8 cellular contexts compared by ENCODE assay signal in genomic region chr18:51082571-51083264, GRCh38. TPM values are rescaled to one million over a fixed set of nuclear protein-coding genes. Genes with fewer than 3 reads are reported as not detected.
A peak's percentile ranks its signal among the peaks of the same experiment; 100 is the strongest.
DNase-seq lines count a peak whose midpoint lies in the region; ATAC-seq and TF ChIP-seq lines count a peak whose summit lies in the region.

No MANE protein-coding gene starts in this region.

- no peak for TF ChIP-seq POLR2A in IMR-90 (IDR thresholded peaks at IDR 0.05; ENCODE audit: low read depth, low read length)
- no peak for TF ChIP-seq POLR2A in ovary (IDR thresholded peaks at IDR 0.05)

- no peaks in the 10 kb centered on the region for H3K9me1 ChIP-seq in IMR-90 (ENCODE audit: insufficient read depth, low read length)

- no peaks in the 10 kb centered on the region for H3K79me2 ChIP-seq in GM23338 (replicated peaks; ENCODE audit: insufficient read depth)

- in situ Hi-C loops in GM13977 (cut with MboI; ENCODE audit: low pct_unique_long_range_greater_than_20kb, low sequenced_read_pairs, unreplicated experiment) (loop anchor here (25.0 kb wide), 1 partner anchor 105 kb away; the partner anchor contains the start of gene MEX3C), IMR-90 (cut with MboI; ENCODE audit: low sequenced_read_pairs) (no loop called here)

- H3K27me3 ChIP-seq in IMR-90 (ENCODE audit: control insufficient read depth, insufficient read depth, low read length) = no peaks in the 10 kb centered on the region
- no peaks in the 10 kb centered on the region for H3K27me3 ChIP-seq in ovary
- no peaks in the 10 kb centered on the region for H3K27me3 ChIP-seq in GM23338 (ENCODE audit: insufficient read depth)

- H3K4me1 ChIP-seq in IMR-90 (ENCODE audit: control insufficient read depth, insufficient read depth, low read length) = no peaks in the 10 kb centered on the region
- no peaks in the 10 kb centered on the region for H3K4me1 ChIP-seq in ovary (ENCODE audit: insufficient read depth)
- no peaks in the 10 kb centered on the region for H3K4me1 ChIP-seq in GM23338 (ENCODE audit: insufficient read depth)

- no peak overlapping the region for H3K14ac ChIP-seq in IMR-90 (replicated peaks; ENCODE audit: low read depth, low read length)

- no peak overlapping the region for H2AK9ac ChIP-seq in IMR-90 (replicated peaks; ENCODE audit: low read depth, low read length, poor library complexity)

- H4K91ac ChIP-seq in IMR-90 (ENCODE audit: insufficient read depth, low read depth, low read length) = no peak overlapping the region

- no CpG with 5 or more reads among the region's 2 CpGs for WGBS in IMR-90 (ENCODE audit: extremely low coverage in 2 of 2, insufficient read length in 1 of 2), 2 experiments
- WGBS in ovary, 3 donors = 9 to 15% (median 10%) methylated on average over 2 of the region's 2 CpGs

- no peak overlapping the region for H2BK5ac ChIP-seq in IMR-90 (ENCODE audit: low read depth, low read length, poor library complexity, severe bottlenecking)

- H3K4me3 Mint-ChIP-seq in GM23338 = no peak overlapping the region

- peaks cover 91% of the 10 kb centered on the region for H3K36me3 Mint-ChIP-seq in GM23338 (ENCODE audit: low read depth)

- dilution Hi-C loops in IMR-90 (cut with HindIII; ENCODE audit: low sequenced_read_pairs, unreplicated experiment) = no loop called here

- TF ChIP-seq EP300 in ovary (IDR thresholded peaks at IDR 0.05) = no peak

- ATAC-seq in GM21528 (IDR thresholded peaks at IDR 0.05; ENCODE audit: low FRiP score, unreplicated experiment) (peak; percentile 64), IMR-90 (ENCODE audit: low read depth) (no peak), GM19397 (IDR thresholded peaks at IDR 0.05; ENCODE audit: unreplicated experiment) (no peak), GM23338 (no peak)

- no peak for TF ChIP-seq RAD21 in IMR-90 (IDR thresholded peaks at IDR 0.05; ENCODE audit: low read length)

- no peak overlapping the region for H4K5ac ChIP-seq in IMR-90 (ENCODE audit: low read depth, low read length)

- H3K4me1 Mint-ChIP-seq in GM23338 = no peaks in the 10 kb centered on the region

- peaks cover 13% of the 10 kb centered on the region for H3K9me3 Mint-ChIP-seq in GM23338

- DNase-seq in GM13977 (ENCODE audit: low spot score) (peak; percentile 18), IMR-90 (peak; percentile 10), foreskin melanocyte (peak; percentile 41), ovary (no peak), medulla oblongata (ENCODE audit: extremely low spot score) (no peak), GM23338 (ENCODE audit: low spot score) (no peak)

- intact Hi-C loops in IMR-90 (cut with micrococcal nuclease) (no loop called here), ovary (cut with DNase I) (no loop called here)

- H3K4ac ChIP-seq in IMR-90 (ENCODE audit: low read depth, low read length) = no peak overlapping the region

- H3K27me3 Mint-ChIP-seq in GM23338 (ENCODE audit: insufficient read depth, low read depth, poor library complexity) = peaks cover 3% of the 10 kb centered on the region

- H2BK20ac ChIP-seq in IMR-90 (ENCODE audit: low read depth, low read length) = no peak overlapping the region

- no peak overlapping the region for H2BK15ac ChIP-seq in IMR-90 (ENCODE audit: low read depth, low read length)

- H3K4me3 ChIP-seq in IMR-90 (ENCODE audit: insufficient read depth, low read depth, low read length) = no peak overlapping the region
- no peak overlapping the region for H3K4me3 ChIP-seq in ovary
- no peak overlapping the region for H3K4me3 ChIP-seq in GM23338

- peaks cover 5% of the 10 kb centered on the region in 2 experiments; a peak in 3 of 4 replicates for H3K79me1 ChIP-seq in IMR-90 (ENCODE audit: low read depth in 1 of 2, low read length in 2 of 2)

- CTCF ChIA-PET in IMR-90 (lab: Yijun Ruan, JAX) = no interaction called here

- no peak for TF ChIP-seq CTCF in GM13977 (IDR thresholded peaks at IDR 0.05; ENCODE audit: extremely low read depth, insufficient read depth, missing control alignments)
- TF ChIP-seq CTCF in IMR-90 (conservative IDR thresholded peaks at IDR 0.05; ENCODE audit: low read depth, low read length) = no peak
- TF ChIP-seq CTCF in ovary (IDR thresholded peaks at IDR 0.05) = no peak
- TF ChIP-seq CTCF in GM23338 (conservative IDR thresholded peaks at IDR 0.05; ENCODE audit: low read depth in 2 of 2) = no peak

- H3K4me2 ChIP-seq in IMR-90 (ENCODE audit: low read depth, low read length) (no peak overlapping the region), GM23338 (no peak overlapping the region)

- H3K27ac ChIP-seq in IMR-90 (ENCODE audit: insufficient read depth, low read length) (no peak overlapping the region), ovary (no peak overlapping the region), GM23338 (ENCODE audit: low read depth) (no peak overlapping the region)

- H2AFZ ChIP-seq in IMR-90 (replicated peaks; ENCODE audit: low read length, poor library complexity) = no peak overlapping the region
- H2AFZ ChIP-seq in GM23338 = no peak overlapping the region

- no peak overlapping the region for H3K27ac Mint-ChIP-seq in GM23338

- no peaks in the 10 kb centered on the region for H3K9me2 ChIP-seq in GM23338 (ENCODE audit: insufficient read depth)

- H4K20me1 ChIP-seq in IMR-90 (ENCODE audit: insufficient read depth, low read length) = no peaks in the 10 kb centered on the region; the same call in 1 of the 2 replicates
- H4K20me1 ChIP-seq in GM23338 (replicated peaks; ENCODE audit: insufficient read depth) = no peaks in the 10 kb centered on the region

- H3K23ac ChIP-seq in IMR-90 (ENCODE audit: low read depth, low read length) = no peak overlapping the region

- H3K9ac ChIP-seq in IMR-90 (ENCODE audit: low read depth, low read length) = no peak overlapping the region

- H3K36me3 ChIP-seq in IMR-90 (ENCODE audit: control insufficient read depth, insufficient read depth, low read length) (peaks cover 30% of the 10 kb centered on the region), ovary (no peaks in the 10 kb centered on the region), GM23338 (ENCODE audit: insufficient read depth) (peaks cover 41% of the 10 kb centered on the region)

- H3K9me3 ChIP-seq in IMR-90 (ENCODE audit: control insufficient read depth, insufficient read depth, low read length) (no peaks in the 10 kb centered on the region), ovary (no peaks in the 10 kb centered on the region)

- no peak overlapping the region for H4K8ac ChIP-seq in IMR-90 (ENCODE audit: low read depth in 2 of 2, low read length in 2 of 2)

- H2BK120ac ChIP-seq in IMR-90 (ENCODE audit: low read depth, low read length) = no peak overlapping the region

- H3K18ac ChIP-seq in IMR-90 (ENCODE audit: low read depth, low read length) = no peak overlapping the region

- H3K56ac ChIP-seq in IMR-90 (ENCODE audit: extremely low read depth, insufficient read depth, low read length) = no peak overlapping the region

- POLR2A ChIA-PET in IMR-90 (lab: Charles Lee; ENCODE audit: unreplicated experiment) = no interaction called here

- no peaks in the 10 kb centered on the region for H3F3A ChIP-seq in GM23338 (replicated peaks; ENCODE audit: low read depth)

- no TSS peak for BruUV-seq in IMR-90 (replicated peaks; lab: Mats Ljungman, UMichigan)

- no peak overlapping the region for H2AK5ac ChIP-seq in IMR-90 (ENCODE audit: low read depth, low read length)

TF ChIP-seq in IMR-90, 13 proteins besides CTCF, POLR2A, EP300 and RAD21 (continues in another document):
- no peak for TF ChIP-seq SMC3 (IDR thresholded peaks at IDR 0.05; ENCODE audit: low read depth, low read length)
- no peak for TF ChIP-seq RFX5 (IDR thresholded peaks at IDR 0.05; ENCODE audit: low read depth, low read length)
- TF ChIP-seq ELK1 (IDR thresholded peaks at IDR 0.05; ENCODE audit: borderline replicate concordance, low read depth, low read length) = no peak
- TF ChIP-seq MXI1 (IDR thresholded peaks at IDR 0.05; ENCODE audit: borderline replicate concordance, low read depth, low read length) = no peak
- TF ChIP-seq CEBPB (IDR thresholded peaks at IDR 0.05; ENCODE audit: low read depth, low read length) = no peak
- TF ChIP-seq RCOR1 (IDR thresholded peaks at IDR 0.05; ENCODE audit: insufficient replicate concordance, low read length) = no peak
- TF ChIP-seq NFE2L2 (IDR thresholded peaks at IDR 0.05; ENCODE audit: low read depth, low read length) = no peak

TF ChIP-seq in GM23338, 12 proteins besides CTCF, POLR2A, EP300 and RAD21 (continues in another document):
- no peak for TF ChIP-seq ZNF331 (CRISPR knock-in tag; IDR thresholded peaks at IDR 0.05; ENCODE audit: low read depth)
- no peak for TF ChIP-seq ZNF114 (CRISPR knock-in tag; IDR thresholded peaks at IDR 0.05)
- no peak for TF ChIP-seq CREB1 (CRISPR knock-in tag; IDR thresholded peaks at IDR 0.05; ENCODE audit: low read depth)
- TF ChIP-seq EZH2phosphoT487 (IDR thresholded peaks at IDR 0.05; ENCODE audit: unreplicated experiment) = no peak

RNA-seq across cellular contexts. Expression of gene SMAD4, which starts 52.7 kb away (rescaled TPM):
- total RNA-seq in IMR-90 (2012; rRNA removed) = 145 and 194 TPM in 2 replicates
- polyA plus RNA-seq in IMR-90 (2012; rRNA removed) = 54.3 and 57.6 TPM in 2 replicates
- 20.5 and 29.9 TPM in 2 replicates for polyA plus RNA-seq in IMR-90 (2012; cell fraction: cytosol; rRNA removed)
- polyA plus RNA-seq in IMR-90 (2012; cell fraction: nucleus; rRNA removed; ENCODE audit: low replicate concordance) = 27.3 and 57.4 TPM in 2 replicates
- 100 to 1,000 TPM; 104 to 159 (median 140) TPM for total RNA-seq in ovary
- 100 to 1,000 TPM in 1 of 2 donors, 10 to 100 TPM in 1; 38.5 to 117 TPM for polyA plus RNA-seq in ovary
- total RNA-seq in GM23338 (2014; rRNA removed; shearing (Covaris generic)) = 103 and 123 TPM in 2 replicates
- 41.9 and 42.5 TPM in 2 replicates for polyA plus RNA-seq in GM23338 (2016; fragmentation: Nextera tagmentation; extraction: Ambion mirVana)

Comparison
In these comparisons a context has a peak if more than half of its experiments do, and no peak if none do; other contexts are left out.
1. DNase-seq: peak in GM13977 (single experiment), IMR-90 (single experiment) and foreskin melanocyte (single experiment); none in ovary (0 of 5), medulla oblongata (single experiment) and GM23338 (single experiment).